ENCODE assay signal across 14 cellular contexts in the genomic region with DNA sequence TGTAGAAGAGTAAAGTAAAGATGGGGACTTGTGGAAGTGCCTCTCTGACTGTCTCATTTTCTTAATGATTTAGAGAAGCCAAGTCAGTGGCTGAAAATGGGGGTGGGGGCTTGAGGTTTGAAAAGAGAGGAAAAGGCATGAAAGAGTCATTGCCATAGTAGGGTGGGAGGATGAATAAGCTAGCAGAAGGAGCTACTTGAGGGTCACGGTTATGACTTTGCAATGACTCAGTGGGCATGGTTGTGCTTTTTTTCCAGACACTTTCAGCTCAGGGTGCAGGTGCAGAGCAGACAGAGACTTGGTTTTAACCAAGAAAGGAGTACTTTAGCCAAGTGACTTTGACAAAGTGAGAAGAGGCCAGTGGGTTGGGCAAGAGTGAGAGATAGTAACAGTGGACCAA.
A peak's percentile ranks its signal among the peaks of the same experiment; 100 is the strongest.
DNase-seq lines count a peak whose midpoint lies in the region; ATAC-seq and TF ChIP-seq lines count a peak whose summit lies in the region.
"Had no signal": no experiment of that assay in that cellular context is flagged by ENCODE, and none has a peak within 500 bp of the region (broad histone marks: within the 10 kb centered on the region; RNA-seq: fewer than 3 reads in every experiment).

No MANE protein-coding gene starts in this region.

- DNase-seq in activated CD4-positive, alpha-beta T cell treated with anti-CD3 and anti-CD28 coated beads, Interleukin-2, amount 50 U/mL, for 24 hours (ENCODE audit: low read depth in 1 of 2, low spot score in 1 of 2), result peak; percentile 1 to 71
- no peak for DNase-seq in activated CD4-positive, alpha-beta T cell treated with anti-CD3 and anti-CD28 coated beads for 4 hours
- peak; percentile 77 to 82 for DNase-seq in activated T-cell treated with anti-CD3 and anti-CD28 coated beads, Interleukin-2, amount 50 U/mL, for 72 hours
- DNase-seq in stimulated activated CD4-positive, alpha-beta T cell treated with anti-CD3 and anti-CD28 coated beads, TNF-alpha, amount 100 ng/mL, for 48 hours (ENCODE audit: low read depth in 3 of 3), result peak; percentile 50 to 69 (median 68)
- DNase-seq in C1 segment of cervical spinal cord (lab: John Stamatoyannopoulos, UW), result no peak
- no peak for DNase-seq in omental fat pad (ENCODE audit: low spot score)
- no peak for DNase-seq in stomach
- DNase-seq: GDM1, naive B cell, trophoblast cell, WERI-Rb-1 had no signal

- no peaks in the 10 kb centered on the region for H3K9me3 Mint-ChIP-seq in activated T-cell treated with anti-CD3 and anti-CD28 coated beads, Interleukin-2, amount 50 U/mL, for 72 hours
- H3K9me3 Mint-ChIP-seq: naive B cell had no signal

- TF ChIP-seq EP300 in stomach (IDR thresholded peaks at IDR 0.05), result no peak

- 54 to 83% (median 75%) methylated on average over 1 of the region's 1 CpG for WGBS in stomach, 5 donors

- no peaks in the 10 kb centered on the region for H3K36me3 Mint-ChIP-seq in activated T-cell treated with anti-CD3 and anti-CD28 coated beads, Interleukin-2, amount 50 U/mL, for 72 hours (ENCODE audit: insufficient read depth in 2 of 2)
- H3K36me3 Mint-ChIP-seq: naive B cell had no signal

- peaks cover 14% of the 10 kb centered on the region for H3K27me3 Mint-ChIP-seq in activated T-cell treated with anti-CD3 and anti-CD28 coated beads, Interleukin-2, amount 50 U/mL, for 72 hours (ENCODE audit: low read depth)
- H3K27me3 Mint-ChIP-seq: naive B cell had no signal

- H3K27ac ChIP-seq in stomach, result no peak overlapping the region
- H3K27ac ChIP-seq: breast epithelium, skin epidermis, WERI-Rb-1 had no signal

- H3K4me1 Mint-ChIP-seq in activated T-cell treated with anti-CD3 and anti-CD28 coated beads, Interleukin-2, amount 50 U/mL, for 72 hours (ENCODE audit: low read depth), result peaks cover 27% of the 10 kb centered on the region
- H3K4me1 Mint-ChIP-seq: naive B cell had no signal

- H3K4me3 Mint-ChIP-seq in activated T-cell treated with anti-CD3 and anti-CD28 coated beads, Interleukin-2, amount 50 U/mL, for 72 hours, result no peak overlapping the region
- H3K4me3 Mint-ChIP-seq: naive B cell had no signal

- H3K36me3 ChIP-seq in stomach, result no peaks in the 10 kb centered on the region
- H3K36me3 ChIP-seq: breast epithelium, WERI-Rb-1 had no signal

- no peak overlapping the region for H3K4me3 ChIP-seq in stomach
- H3K4me3 ChIP-seq: breast epithelium, skin epidermis had no signal

- H3K27me3 ChIP-seq in stomach, result peaks cover 0 to under 1% (median 0%) of the 10 kb centered on the region in 3 donors
- H3K27me3 ChIP-seq: breast epithelium had no signal

- no peak for TF ChIP-seq POLR2A in stomach (IDR thresholded peaks at IDR 0.05)

- H3K9me3 ChIP-seq in stomach, result no peaks in the 10 kb centered on the region
- H3K9me3 ChIP-seq: breast epithelium had no signal

- TF ChIP-seq CTCF in omental fat pad (IDR thresholded peaks at IDR 0.05) (no peak), stomach (IDR thresholded peaks at IDR 0.05) (no peak)

- intact Hi-C loops in stomach (cut with DNase I; ENCODE audit: low total_unique reads), result no loop called here

- no peaks in the 10 kb centered on the region for H3K4me1 ChIP-seq in stomach
- H3K4me1 ChIP-seq: breast epithelium had no signal

- ATAC-seq in HG02852 (IDR thresholded peaks at IDR 0.05; ENCODE audit: unreplicated experiment), result peak; percentile 69
- peak; percentile 96 for ATAC-seq in activated T-cell treated with anti-CD3 and anti-CD28 coated beads, Interleukin-2, amount 50 U/mL, for 72 hours (replicated peaks in 1 of 2)
- ATAC-seq in omental fat pad (ENCODE audit: low FRiP score), result no peak

- H3K27ac Mint-ChIP-seq in activated T-cell treated with anti-CD3 and anti-CD28 coated beads, Interleukin-2, amount 50 U/mL, for 72 hours, result no peak overlapping the region
- H3K27ac Mint-ChIP-seq: naive B cell had no signal

Comparison
In these comparisons a context has a peak if more than half of its experiments do, and no peak if none do; other contexts are left out.
1. DNase-seq: peak in activated CD4-positive, alpha-beta T cell treated with anti-CD3 and anti-CD28 coated beads, Interleukin-2, amount 50 U/mL, for 24 hours (2 of 2), activated T-cell treated with anti-CD3 and anti-CD28 coated beads, Interleukin-2, amount 50 U/mL, for 72 hours (2 of 2) and stimulated activated CD4-positive, alpha-beta T cell treated with anti-CD3 and anti-CD28 coated beads, TNF-alpha, amount 100 ng/mL, for 48 hours (3 of 3); none in activated CD4-positive, alpha-beta T cell treated with anti-CD3 and anti-CD28 coated beads for 4 hours (0 of 2), C1 segment of cervical spinal cord (0 of 14), omental fat pad (single experiment) and stomach (single experiment).